In the genomic region with DNA sequence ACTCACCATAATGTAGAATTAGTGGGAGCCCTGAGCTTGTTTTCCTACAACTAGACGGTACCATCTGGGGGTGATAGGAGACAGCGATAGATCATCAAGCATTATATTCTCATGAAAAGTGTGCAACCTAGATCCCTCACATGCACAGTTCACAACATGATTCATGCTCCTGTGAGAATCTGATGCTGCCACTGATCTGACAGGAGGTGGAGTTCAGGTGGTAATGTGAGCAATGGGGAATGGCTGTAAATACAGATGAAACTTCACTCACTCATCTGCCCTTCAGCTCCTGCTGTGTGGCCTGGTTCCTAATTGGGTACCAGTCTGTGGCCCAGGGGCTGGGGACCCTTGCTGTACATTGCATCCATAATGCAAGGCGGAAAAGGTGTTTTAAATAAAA, we compare ENCODE assay signal across 27 cellular contexts.
"Had no signal": no experiment of that assay in that cellular context is flagged by ENCODE, and none has a peak within 500 bp of the region (broad histone marks: within the 10 kb centered on the region; RNA-seq: fewer than 3 reads in every experiment).

No MANE protein-coding gene starts in this region.

- ATAC-seq: activated CD8-positive, alpha-beta T cell treated with anti-CD3 and anti-CD28 coated beads for 36 hours; stimulated activated naive B cell treated with anti-CD40 and anti-IgM and Interleukin-4, amounts not matched to agents 10 μg/mL and 1 μg/mL and 100 μg/mL, for 72 hours had no signal

- H3K4me1 ChIP-seq: parathyroid adenoma had no signal

- H3K27me3 Mint-ChIP-seq: activated B cell treated with CpG ODN at 0.5 μM for 24 hours; activated CD8-positive, alpha-beta T cell treated with anti-CD3 and anti-CD28 coated beads for 36 hours; activated naive CD8-positive, alpha-beta T cell treated with anti-CD3 and anti-CD28 coated beads, Interleukin-2, amount 10 ng/mL, durations not matched to agents 7 days and 5 days; dendritic cell treated with granulocyte-macrophage colony-stimulating factor and Interleukin-4, amounts not matched to agents 40 ng/mL and 50 ng/mL, for 4 days; naive B cell; stimulated activated naive B cell treated with anti-CD40 and anti-IgM and Interleukin-4, amounts not matched to agents 10 μg/mL and 1 μg/mL and 100 μg/mL, for 72 hours had no signal

- H3K9me3 Mint-ChIP-seq: activated B cell treated with CpG ODN at 0.5 μM for 24 hours; activated CD8-positive, alpha-beta T cell treated with anti-CD3 and anti-CD28 coated beads for 36 hours; activated naive CD8-positive, alpha-beta T cell treated with anti-CD3 and anti-CD28 coated beads, Interleukin-2, amount 10 ng/mL, durations not matched to agents 7 days and 5 days; dendritic cell treated with granulocyte-macrophage colony-stimulating factor and Interleukin-4, amounts not matched to agents 40 ng/mL and 50 ng/mL, for 4 days; naive B cell; neural crest cell; stimulated activated naive B cell treated with anti-CD40 and anti-IgM and Interleukin-4, amounts not matched to agents 10 μg/mL and 1 μg/mL and 100 μg/mL, for 72 hours; T-helper 2 cell treated with Interferon-gamma antibody and Interleukin-4, amounts not matched to agents 5 μg/mL and 100 μg/mL, for 36 hours had no signal

- H3K27ac ChIP-seq: brain microvascular endothelial cell, epithelial cell of prostate, esophagus squamous epithelium, left ventricle myocardium inferior, parathyroid adenoma, psoas muscle, stomach, suprapubic skin, tibial artery had no signal

- H3K4me3 Mint-ChIP-seq: activated B cell treated with CpG ODN at 0.5 μM for 24 hours; activated CD8-positive, alpha-beta T cell treated with anti-CD3 and anti-CD28 coated beads for 36 hours; activated naive CD8-positive, alpha-beta T cell treated with anti-CD3 and anti-CD28 coated beads, Interleukin-2, amount 10 ng/mL, durations not matched to agents 7 days and 5 days; dendritic cell treated with granulocyte-macrophage colony-stimulating factor and Interleukin-4, amounts not matched to agents 40 ng/mL and 50 ng/mL, for 4 days; naive B cell; neural crest cell; stimulated activated naive B cell treated with anti-CD40 and anti-IgM and Interleukin-4, amounts not matched to agents 10 μg/mL and 1 μg/mL and 100 μg/mL, for 72 hours; T-helper 2 cell treated with Interferon-gamma antibody and Interleukin-4, amounts not matched to agents 5 μg/mL and 100 μg/mL, for 36 hours had no signal

- H3K4me1 Mint-ChIP-seq: neural crest cell had no signal

- H3K27ac Mint-ChIP-seq: activated B cell treated with CpG ODN at 0.5 μM for 24 hours; activated CD8-positive, alpha-beta T cell treated with anti-CD3 and anti-CD28 coated beads for 36 hours; activated naive CD8-positive, alpha-beta T cell treated with anti-CD3 and anti-CD28 coated beads, Interleukin-2, amount 10 ng/mL, durations not matched to agents 7 days and 5 days; dendritic cell treated with granulocyte-macrophage colony-stimulating factor and Interleukin-4, amounts not matched to agents 40 ng/mL and 50 ng/mL, for 4 days; stimulated activated naive B cell treated with anti-CD40 and anti-IgM and Interleukin-4, amounts not matched to agents 10 μg/mL and 1 μg/mL and 100 μg/mL, for 72 hours had no signal

- DNase-seq: activated B cell treated with CpG ODN at 0.5 μM for 24 hours; activated CD4-positive, alpha-beta T cell treated with anti-CD3 and anti-CD28 coated beads, Interleukin-2, amount 50 U/mL, for 1 hour; activated CD8-positive, alpha-beta T cell treated with anti-CD3 and anti-CD28 coated beads for 36 hours; activated effector memory CD4-positive, alpha-beta T cell treated with Interleukin-2 at 50 U/mL for 16 hours; activated naive CD4-positive, alpha-beta T cell treated with Interleukin-2 at 50 U/mL for 16 hours; activated naive CD8-positive, alpha-beta T cell treated with anti-CD3 and anti-CD28 coated beads, Interleukin-2, amount 10 ng/mL, durations not matched to agents 7 days and 5 days; activated T-cell treated with anti-CD3 and anti-CD28 coated beads, Interleukin-2, amount 50 U/mL, for 48 hours; amniotic stem cell; brain microvascular endothelial cell; central memory CD4-positive, alpha-beta T cell; esophagus squamous epithelium; left ventricle myocardium inferior; naive B cell; psoas muscle; stimulated activated CD4-positive, alpha-beta T cell treated with anti-CD3 and anti-CD28 coated beads, Interleukin-1b, Interleukin-23, amount 100 ng/mL, for 48 hours; stimulated activated CD4-positive, alpha-beta T cell treated with anti-CD3 and anti-CD28 coated beads, Interleukin-4, amount 100 ng/mL, for 4 hours; stimulated activated CD8-positive, alpha-beta memory T cell treated with anti-CD3 and anti-CD28 coated beads, Interleukin-4, amount 100 ng/mL, for 48 hours; stimulated activated naive B cell treated with anti-CD40 and anti-IgM and Interleukin-4, amounts not matched to agents 10 μg/mL and 1 μg/mL and 100 μg/mL, for 72 hours; stomach; T-helper 1 cell; tibial artery had no signal

- H3K27me3 ChIP-seq: brain microvascular endothelial cell, esophagus squamous epithelium, stomach, suprapubic skin, tibial artery had no signal
